1 cellular context compared by ENCODE assay signal in genomic region chr3:154323921-154324738, GRCh38.
TF ChIP-seq lines count a peak whose summit lies in the region.

Gene DHX36, minus strand, starts transcription at chr3:154324487. Its CDS starts 71 bp downstream, at chr3:154324416.

TF ChIP-seq in HCT116, 20 proteins besides CTCF, POLR2A, EP300 and RAD21 (continued from another document):
- TF ChIP-seq, protein P1, sequence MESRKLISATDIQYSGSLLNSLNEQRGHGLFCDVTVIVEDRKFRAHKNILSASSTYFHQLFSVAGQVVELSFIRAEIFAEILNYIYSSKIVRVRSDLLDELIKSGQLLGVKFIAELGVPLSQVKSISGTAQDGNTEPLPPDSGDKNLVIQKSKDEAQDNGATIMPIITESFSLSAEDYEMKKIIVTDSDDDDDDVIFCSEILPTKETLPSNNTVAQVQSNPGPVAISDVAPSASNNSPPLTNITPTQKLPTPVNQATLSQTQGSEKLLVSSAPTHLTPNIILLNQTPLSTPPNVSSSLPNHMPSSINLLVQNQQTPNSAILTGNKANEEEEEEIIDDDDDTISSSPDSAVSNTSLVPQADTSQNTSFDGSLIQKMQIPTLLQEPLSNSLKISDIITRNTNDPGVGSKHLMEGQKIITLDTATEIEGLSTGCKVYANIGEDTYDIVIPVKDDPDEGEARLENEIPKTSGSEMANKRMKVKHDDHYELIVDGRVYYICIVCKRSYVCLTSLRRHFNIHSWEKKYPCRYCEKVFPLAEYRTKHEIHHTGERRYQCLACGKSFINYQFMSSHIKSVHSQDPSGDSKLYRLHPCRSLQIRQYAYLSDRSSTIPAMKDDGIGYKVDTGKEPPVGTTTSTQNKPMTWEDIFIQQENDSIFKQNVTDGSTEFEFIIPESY (IDR thresholded peaks at IDR 0.05; ENCODE audit: extremely low read depth, insufficient replicate concordance, low read length), result peak; percentile 3
- TF ChIP-seq SIN3A (IDR thresholded peaks at IDR 0.05; ENCODE audit: low read depth) (0 out of 2 replicates have a peak, but pooled peaks have one; percentile 34), TCF7L2 (IDR thresholded peaks at IDR 0.05; ENCODE audit: borderline replicate concordance, extremely low read depth, insufficient read depth, insufficient read length) (peak; percentile 10), ELF1 (IDR thresholded peaks at IDR 0.05; ENCODE audit: borderline replicate concordance, low read depth) (peak; percentile 64)
